ENCODE assay signal across 10 cellular contexts in genomic region chr16:16014329-16015224, GRCh38.
DNase-seq lines count a peak whose midpoint lies in the region; ATAC-seq and TF ChIP-seq lines count a peak whose summit lies in the region.
"Had no signal": no experiment of that assay in that cellular context is flagged by ENCODE, and none has a peak within 500 bp of the region (broad histone marks: within the 10 kb centered on the region; RNA-seq: fewer than 3 reads in every experiment).

No MANE protein-coding gene starts in this region.

- H2AFZ ChIP-seq in PC-3 (ENCODE audit: low read length), result no peak overlapping the region

- peaks cover 7% of the 10 kb centered on the region; the same call in 1 of the 2 replicates for H3K79me2 ChIP-seq in PC-3 (ENCODE audit: low read length)

- intact Hi-C loops in PC-3 (cut with micrococcal nuclease), result loop anchor here (5.0 to 10.0 kb wide), 2 partner anchors 67 to 140 kb away; partner anchors contain the start of gene ABCC1
- intact Hi-C loops in heart left ventricle (cut with DNase I), result loop anchor here in 1 of 10 donors (2.0 to 5.0 kb wide), 3 partner anchors 20 to 127 kb away; partner anchors contain the start of genes ABCC1 and CEP20

- H3K36me3 ChIP-seq in PC-3 (ENCODE audit: low read depth, low read length) (peaks cover 3% of the 10 kb centered on the region), heart left ventricle (peaks cover 0 to 74% (median 36%) of the 10 kb centered on the region in 9 donors), skeletal muscle tissue (ENCODE audit: control insufficient read depth in 3 of 3, insufficient read depth in 3 of 3, low read length in 3 of 3) (peaks cover 20 to 27% (median 21%) of the 10 kb centered on the region in 3 donors)

- H3K4me1 ChIP-seq in PC-3 (ENCODE audit: insufficient read depth, low read length), result peaks cover 38% of the 10 kb centered on the region
- H3K4me1 ChIP-seq in heart left ventricle, result peaks cover 0 to 22% (median 13%) of the 10 kb centered on the region in 12 donors
- peaks cover 22 to 36% (median 33%) of the 10 kb centered on the region in 3 donors for H3K4me1 ChIP-seq in skeletal muscle tissue (ENCODE audit: control insufficient read depth in 3 of 3, insufficient read depth in 3 of 3, low read length in 3 of 3)

- POLR2A ChIA-PET in PC-3 (lab: Charles Lee; ENCODE audit: unreplicated experiment), result no interaction called here

- peak overlapping the region; percentile 37; the same call in 1 of the 2 replicates for H3K4me2 ChIP-seq in PC-3 (ENCODE audit: low read length)

- ATAC-seq in PC-3 (peak; percentile 87), heart left ventricle (peak; percentile 51 to 90 (median 70)), GM21381 (IDR thresholded peaks at IDR 0.05; ENCODE audit: unreplicated experiment) (no peak), GM21717 (IDR thresholded peaks at IDR 0.05; ENCODE audit: unreplicated experiment) (no peak)

- peak overlapping the region; percentile 9; the same call in 1 of the 2 replicates for H3K27ac ChIP-seq in PC-3 (ENCODE audit: low read length)
- H3K27ac ChIP-seq in heart left ventricle, result peak overlapping the region in 1 of 12 donors; percentile 51
- H3K27ac ChIP-seq in skeletal muscle tissue (ENCODE audit: low read depth, low read length), result peak overlapping the region; percentile 68

- no peaks in the 10 kb centered on the region for H3F3A ChIP-seq in PC-3 (ENCODE audit: low read length, unreplicated experiment)

- H3K4me3 ChIP-seq in PC-3 (ENCODE audit: low read length) (no peak overlapping the region), heart left ventricle (no peak overlapping the region), skeletal muscle tissue (ENCODE audit: low read length in 3 of 3) (peak overlapping the region in 1 of 3 donors; percentile 41)

- CTCF ChIA-PET in PC-3 (lab: Charles Lee), result no interaction called here

- no peaks in the 10 kb centered on the region for H3K9me2 ChIP-seq in PC-3 (replicated peaks; ENCODE audit: low read length)

- no peaks in the 10 kb centered on the region for H4K20me1 ChIP-seq in PC-3 (ENCODE audit: low read length)

- BruUV-seq in PC-3 (replicated peaks; lab: Mats Ljungman, UMichigan), result no TSS peak

- no peaks in the 10 kb centered on the region for H3K9me3 ChIP-seq in PC-3 (ENCODE audit: low read length)
- H3K9me3 ChIP-seq in heart left ventricle, result no peaks in the 10 kb centered on the region
- no peaks in the 10 kb centered on the region for H3K9me3 ChIP-seq in skeletal muscle tissue (ENCODE audit: control insufficient read depth in 3 of 3, low read length in 3 of 3)

- H3K27me3 ChIP-seq in PC-3 (ENCODE audit: low read length) (no peaks in the 10 kb centered on the region), heart left ventricle (no peaks in the 10 kb centered on the region), skeletal muscle tissue (ENCODE audit: control insufficient read depth in 3 of 3, insufficient read depth in 3 of 3, low read length in 3 of 3) (no peaks in the 10 kb centered on the region)

- TF ChIP-seq POLR2A in heart left ventricle (IDR thresholded peaks at IDR 0.05), result no peak

- DNase-seq in GM03348 (ENCODE audit: low spot score), result peak; percentile 43
- DNase-seq in PC-3, result peak; percentile 88
- peak; percentile 67 to 79 (median 71) for DNase-seq in heart left ventricle
- no peak for DNase-seq in islet precursor cell
- no peak for DNase-seq in activated CD4-positive, alpha-beta T cell treated with anti-CD3 and anti-CD28 coated beads, Interleukin-2, amount 50 U/mL, for 48 hours
- DNase-seq: activated CD4-positive, alpha-beta T cell treated with anti-CD3 and anti-CD28 coated beads for 48 hours; central memory CD4-positive, alpha-beta T cell had no signal

- 42 to 71% (median 49%) methylated on average over 14 of the region's 14 CpGs for WGBS in heart left ventricle, 4 donors

- H3K9ac ChIP-seq in PC-3 (ENCODE audit: low read length) (no peak overlapping the region), skeletal muscle tissue (ENCODE audit: low read depth in 1 of 3, low read length in 3 of 3) (peak overlapping the region in 1 of 3 donors; percentile 51)

- TF ChIP-seq CTCF in PC-3 (conservative IDR thresholded peaks at IDR 0.05; ENCODE audit: low read depth, low read length) (no peak), heart left ventricle (IDR thresholded peaks at IDR 0.05) (no peak)

Comparison
In these comparisons a context has a peak if more than half of its experiments do, and no peak if none do; other contexts are left out.
1. DNase-seq: peak in GM03348 (single experiment), PC-3 (single experiment) and heart left ventricle (5 of 5); none in islet precursor cell (single experiment) and activated CD4-positive, alpha-beta T cell treated with anti-CD3 and anti-CD28 coated beads, Interleukin-2, amount 50 U/mL, for 48 hours (0 of 2).
2. ATAC-seq: peak in PC-3 (single experiment) and heart left ventricle (4 of 4); none in GM21381 (single experiment) and GM21717 (single experiment).